In genomic region chr10:93309062-93309461, GRCh38 we compare ENCODE assay signal across 15 cellular contexts.
DNase-seq lines count a peak whose midpoint lies in the region; ATAC-seq, FAIRE-seq and TF ChIP-seq lines count a peak whose summit lies in the region.
"Had no signal": no experiment of that assay in that cellular context is flagged by ENCODE, and none has a peak within 500 bp of the region (broad histone marks: within the 10 kb centered on the region; RNA-seq: fewer than 3 reads in every experiment).

No MANE protein-coding gene starts in this region.

- H3K27ac ChIP-seq in adrenal gland = peak overlapping the region in 1 of 5 donors; percentile 58
- no peak overlapping the region for H3K27ac ChIP-seq in tibial nerve
- H3K27ac ChIP-seq: skin epidermis, transverse colon had no signal

- no peaks in the 10 kb centered on the region for H3K27me3 Mint-ChIP-seq in activated naive CD4-positive, alpha-beta T cell treated with anti-CD3 and anti-CD28 coated beads, Interleukin-2, amount 10 ng/mL, durations not matched to agents 7 days and 5 days

- intact Hi-C loops in adrenal gland (cut with DNase I) = no loop called here

- no peak overlapping the region for H3K27ac Mint-ChIP-seq in activated naive CD4-positive, alpha-beta T cell treated with anti-CD3 and anti-CD28 coated beads, Interleukin-2, amount 10 ng/mL, durations not matched to agents 7 days and 5 days
- H3K27ac Mint-ChIP-seq: activated T-helper 17 cell treated with anti-CD3 and anti-CD28 coated beads, Interleukin-2, amount 50 U/mL, for 72 hours; memory B cell had no signal

- H3K36me3 ChIP-seq in adrenal gland (replicated peaks in 1 of 2) = peaks cover 0 to 21% of the 10 kb centered on the region in 2 donors
- H3K36me3 ChIP-seq in tibial nerve = peaks cover 0 to 94% (median 0%) of the 10 kb centered on the region in 3 donors

- TF ChIP-seq CTCF in adrenal gland (IDR thresholded peaks at IDR 0.05) (no peak), tibial nerve (IDR thresholded peaks at IDR 0.05) (no peak)

- H3K4me1 ChIP-seq in adrenal gland (replicated peaks in 1 of 2) = no peaks in the 10 kb centered on the region
- H3K4me1 ChIP-seq in tibial nerve = no peaks in the 10 kb centered on the region
- H3K4me1 ChIP-seq: transverse colon had no signal

- no peak for ATAC-seq in HG02938 (IDR thresholded peaks at IDR 0.05; ENCODE audit: unreplicated experiment)
- ATAC-seq: activated T-helper 17 cell treated with anti-CD3 and anti-CD28 coated beads, Interleukin-2, amount 50 U/mL, for 72 hours had no signal

- 33 to 52% (median 44%) methylated on average over 5 of the region's 5 CpGs for WGBS in adrenal gland, 4 donors
- 73% methylated on average over 5 of the region's 5 CpGs for WGBS in tibial nerve, 2 donors

- DNase-seq in A172 (ENCODE audit: low spot score) = peak; percentile 35
- peak; percentile 53 for DNase-seq in H54 (ENCODE audit: insufficient read length, low spot score)
- peak in 5 of 7 donors; percentile 29 to 83 (median 62) for DNase-seq in adrenal gland
- peak; percentile 20 for DNase-seq in fibroblast of the conjunctiva (ENCODE audit: low read depth)
- DNase-seq in activated naive CD4-positive, alpha-beta T cell treated with anti-CD3 and anti-CD28 coated beads, Interleukin-2, amount 10 ng/mL, durations not matched to agents 7 days and 5 days = no peak
- DNase-seq in tibial nerve (ENCODE audit: low spot score in 2 of 2) = no peak
- no peak for DNase-seq in HEK293T (ENCODE audit: extremely low spot score)
- DNase-seq: amygdala, DMS 273 treated with DMSO at 0.1 percent for 48 hours, foreskin melanocyte, transverse colon had no signal

- TF ChIP-seq POLR2A in H54 (IDR thresholded peaks at IDR 0.05; ENCODE audit: low read depth, low read length) (no peak), adrenal gland (IDR thresholded peaks at IDR 0.05) (no peak), tibial nerve (IDR thresholded peaks at IDR 0.05) (no peak)

- no peaks in the 10 kb centered on the region for H3K9me3 ChIP-seq in adrenal gland (replicated peaks in 1 of 3)
- no peaks in the 10 kb centered on the region for H3K9me3 ChIP-seq in tibial nerve
- H3K9me3 ChIP-seq: transverse colon had no signal

- H3K27me3 ChIP-seq in adrenal gland = no peaks in the 10 kb centered on the region
- H3K27me3 ChIP-seq in tibial nerve = no peaks in the 10 kb centered on the region
- H3K27me3 ChIP-seq: transverse colon had no signal

- H3K36me3 Mint-ChIP-seq in activated naive CD4-positive, alpha-beta T cell treated with anti-CD3 and anti-CD28 coated beads, Interleukin-2, amount 10 ng/mL, durations not matched to agents 7 days and 5 days = no peaks in the 10 kb centered on the region
- H3K36me3 Mint-ChIP-seq: memory B cell had no signal

- no peaks in the 10 kb centered on the region for H3K4me1 Mint-ChIP-seq in activated naive CD4-positive, alpha-beta T cell treated with anti-CD3 and anti-CD28 coated beads, Interleukin-2, amount 10 ng/mL, durations not matched to agents 7 days and 5 days
- H3K4me1 Mint-ChIP-seq: activated T-helper 17 cell treated with anti-CD3 and anti-CD28 coated beads, Interleukin-2, amount 50 U/mL, for 72 hours; memory B cell had no signal

- no peak for TF ChIP-seq EP300 in tibial nerve (IDR thresholded peaks at IDR 0.05)

- H3K4me3 Mint-ChIP-seq in activated naive CD4-positive, alpha-beta T cell treated with anti-CD3 and anti-CD28 coated beads, Interleukin-2, amount 10 ng/mL, durations not matched to agents 7 days and 5 days = no peak overlapping the region
- H3K4me3 Mint-ChIP-seq: activated T-helper 17 cell treated with anti-CD3 and anti-CD28 coated beads, Interleukin-2, amount 50 U/mL, for 72 hours; memory B cell had no signal

- CTCF ChIA-PET in activated naive CD4-positive, alpha-beta T cell treated with anti-CD3 and anti-CD28 coated beads, Interleukin-2, amount 10 ng/mL, durations not matched to agents 7 days and 5 days (lab: Charles Lee) = no interaction called here
- CTCF ChIA-PET in HEK293T (lab: Yijun Ruan, JAX) = no interaction called here

- no peaks in the 10 kb centered on the region for H3K9me3 Mint-ChIP-seq in activated naive CD4-positive, alpha-beta T cell treated with anti-CD3 and anti-CD28 coated beads, Interleukin-2, amount 10 ng/mL, durations not matched to agents 7 days and 5 days
- H3K9me3 Mint-ChIP-seq: activated T-helper 17 cell treated with anti-CD3 and anti-CD28 coated beads, Interleukin-2, amount 50 U/mL, for 72 hours; memory B cell had no signal

- POLR2A ChIA-PET in HEK293T (lab: Yijun Ruan, JAX) = no interaction called here

- FAIRE-seq in H54 (lab: Jason Lieb, UNC) = no peak

- H3K4me3 ChIP-seq in adrenal gland (no peak overlapping the region), tibial nerve (no peak overlapping the region)
- H3K4me3 ChIP-seq: skin epidermis, transverse colon had no signal

TF ChIP-seq in HEK293T, 16 proteins besides CTCF, POLR2A, EP300 and RAD21:
- TF ChIP-seq ARNT (IDR thresholded peaks at IDR 0.05) = no peak
- no peak for TF ChIP-seq FOXM1 (IDR thresholded peaks at IDR 0.05; ENCODE audit: borderline replicate concordance)
- no peak for TF ChIP-seq SP1 (IDR thresholded peaks at IDR 0.05)
- no peak for TF ChIP-seq CTBP1 (IDR thresholded peaks at IDR 0.05; ENCODE audit: borderline replicate concordance)
- TF ChIP-seq ZNF384 (IDR thresholded peaks at IDR 0.05) = no peak
- no peak for TF ChIP-seq LEF1 (IDR thresholded peaks at IDR 0.05; ENCODE audit: borderline replicate concordance)
- no peak for TF ChIP-seq NFRKB (IDR thresholded peaks at IDR 0.05)
- TF ChIP-seq HDGF (IDR thresholded peaks at IDR 0.05; ENCODE audit: borderline replicate concordance) = no peak
- no peak for TF ChIP-seq ELF4 (IDR thresholded peaks at IDR 0.05)

Comparison
In these comparisons a context has a peak if more than half of its experiments do, and no peak if none do; other contexts are left out.
1. DNase-seq: peak in A172 (single experiment), H54 (single experiment), adrenal gland (5 of 7) and fibroblast of the conjunctiva (single experiment); none in activated naive CD4-positive, alpha-beta T cell treated with anti-CD3 and anti-CD28 coated beads, Interleukin-2, amount 10 ng/mL, durations not matched to agents 7 days and 5 days (single experiment), tibial nerve (0 of 2) and HEK293T (single experiment).